ENCODE assay signal across 8 cellular contexts in genomic region chr2:23460228-23460627, GRCh38.
DNase-seq lines count a peak whose midpoint lies in the region; ATAC-seq and TF ChIP-seq lines count a peak whose summit lies in the region.

No MANE protein-coding gene starts in this region.

- H3K27ac ChIP-seq in HL-60 (replicated peaks) (no peak overlapping the region), coronary artery (no peak overlapping the region), tibial nerve (no peak overlapping the region)

- POLR2A ChIA-PET in activated CD8-positive, alpha-beta T cell treated with anti-CD3 and anti-CD28 coated beads for 36 hours (lab: Charles Lee), result no interaction called here
- POLR2A ChIA-PET in activated CD8-positive, alpha-beta T cell treated with anti-CD3 and anti-CD28 coated beads, Interleukin-2, amount 10 ng/mL, durations not matched to agents 7 days and 5 days (lab: Charles Lee), result no interaction called here

- H3K9me3 Mint-ChIP-seq in activated CD8-positive, alpha-beta T cell treated with anti-CD3 and anti-CD28 coated beads for 36 hours, result no peaks in the 10 kb centered on the region
- no peaks in the 10 kb centered on the region for H3K9me3 Mint-ChIP-seq in activated CD8-positive, alpha-beta T cell treated with anti-CD3 and anti-CD28 coated beads, Interleukin-2, amount 10 ng/mL, durations not matched to agents 7 days and 5 days (ENCODE audit: insufficient read depth)

- CTCF ChIA-PET in activated CD8-positive, alpha-beta T cell treated with anti-CD3 and anti-CD28 coated beads for 36 hours (lab: Charles Lee), result interaction anchor here (0.7 to 1.7 kb wide), 5 partner anchors 9 to 129 kb away, joined by 3 to 4 read pairs (median 4); no protein-coding TSS in a partner anchor
- CTCF ChIA-PET in activated CD8-positive, alpha-beta T cell treated with anti-CD3 and anti-CD28 coated beads, Interleukin-2, amount 10 ng/mL, durations not matched to agents 7 days and 5 days (lab: Charles Lee), result no interaction called here

- TF ChIP-seq CTCF in activated CD8-positive, alpha-beta T cell treated with anti-CD3 and anti-CD28 coated beads for 36 hours (IDR thresholded peaks at IDR 0.05), result peak; percentile 58
- TF ChIP-seq CTCF in HL-60 (IDR thresholded peaks at IDR 0.05; ENCODE audit: insufficient read depth, low read length), result peak; percentile 58
- no peak for TF ChIP-seq CTCF in coronary artery (IDR thresholded peaks at IDR 0.05)
- TF ChIP-seq CTCF in tibial nerve (IDR thresholded peaks at IDR 0.05), result peak in 3 of 5 experiments; percentile 23 to 32 (median 25)

- no peaks in the 10 kb centered on the region for H3K36me3 ChIP-seq in tibial nerve

- TF ChIP-seq EP300 in tibial nerve (IDR thresholded peaks at IDR 0.05), result no peak

- H3K27me3 ChIP-seq in HL-60 (ENCODE audit: insufficient read depth, poor library complexity, severe bottlenecking) (peaks cover 4% of the 10 kb centered on the region), tibial nerve (no peaks in the 10 kb centered on the region)

- H3K4me1 Mint-ChIP-seq in activated CD8-positive, alpha-beta T cell treated with anti-CD3 and anti-CD28 coated beads for 36 hours (ENCODE audit: low read depth), result peaks cover under 1% of the 10 kb centered on the region
- peaks cover 10% of the 10 kb centered on the region for H3K4me1 Mint-ChIP-seq in activated CD8-positive, alpha-beta T cell treated with anti-CD3 and anti-CD28 coated beads, Interleukin-2, amount 10 ng/mL, durations not matched to agents 7 days and 5 days (ENCODE audit: low read depth)

- no peak overlapping the region for H3K27ac Mint-ChIP-seq in activated CD8-positive, alpha-beta T cell treated with anti-CD3 and anti-CD28 coated beads for 36 hours
- H3K27ac Mint-ChIP-seq in activated CD8-positive, alpha-beta T cell treated with anti-CD3 and anti-CD28 coated beads, Interleukin-2, amount 10 ng/mL, durations not matched to agents 7 days and 5 days, result no peak overlapping the region

- TF ChIP-seq POLR2A in tibial nerve (IDR thresholded peaks at IDR 0.05), result no peak

- 88 to 97% methylated on average over 1 of the region's 1 CpG for WGBS in tibial nerve, 2 donors

- H3K4me3 Mint-ChIP-seq in activated CD8-positive, alpha-beta T cell treated with anti-CD3 and anti-CD28 coated beads for 36 hours, result no peak overlapping the region
- H3K4me3 Mint-ChIP-seq in activated CD8-positive, alpha-beta T cell treated with anti-CD3 and anti-CD28 coated beads, Interleukin-2, amount 10 ng/mL, durations not matched to agents 7 days and 5 days, result no peak overlapping the region

- peaks cover 0 to 55% (median 2%) of the 10 kb centered on the region in 4 donors for H3K4me1 ChIP-seq in tibial nerve

- H3K4me3 ChIP-seq in HL-60 (replicated peaks; ENCODE audit: insufficient read depth, low read length) (no peak overlapping the region), coronary artery (no peak overlapping the region), tibial nerve (no peak overlapping the region)

- no peak for DNase-seq in activated CD8-positive, alpha-beta T cell treated with anti-CD3 and anti-CD28 coated beads for 36 hours
- no peak for DNase-seq in activated CD8-positive, alpha-beta T cell treated with anti-CD3 and anti-CD28 coated beads, Interleukin-2, amount 10 ng/mL, durations not matched to agents 7 days and 5 days
- DNase-seq in HL-60 (ENCODE audit: low read depth in 1 of 2, low spot score in 1 of 2) (no peak), coronary artery (ENCODE audit: low spot score) (peak; percentile 28), tibial nerve (ENCODE audit: low spot score in 2 of 2) (no peak), Ammon's horn (ENCODE audit: low spot score) (no peak), mesenteric fat pad (ENCODE audit: low spot score) (no peak), left colon (no peak)

- ATAC-seq in activated CD8-positive, alpha-beta T cell treated with anti-CD3 and anti-CD28 coated beads for 36 hours, result peak; percentile 45
- ATAC-seq in activated CD8-positive, alpha-beta T cell treated with anti-CD3 and anti-CD28 coated beads, Interleukin-2, amount 10 ng/mL, durations not matched to agents 7 days and 5 days, result no peak
- ATAC-seq in left colon, result no peak

- no peaks in the 10 kb centered on the region for H3K9me3 ChIP-seq in tibial nerve

- intact Hi-C loops in activated CD8-positive, alpha-beta T cell treated with anti-CD3 and anti-CD28 coated beads for 36 hours (cut with micrococcal nuclease), result no loop called here
- intact Hi-C loops in left colon (cut with DNase I, micrococcal nuclease), result no loop called here

- no peaks in the 10 kb centered on the region for H3K36me3 Mint-ChIP-seq in activated CD8-positive, alpha-beta T cell treated with anti-CD3 and anti-CD28 coated beads for 36 hours (ENCODE audit: low read depth)
- no peaks in the 10 kb centered on the region for H3K36me3 Mint-ChIP-seq in activated CD8-positive, alpha-beta T cell treated with anti-CD3 and anti-CD28 coated beads, Interleukin-2, amount 10 ng/mL, durations not matched to agents 7 days and 5 days (ENCODE audit: low read depth)

- H3K27me3 Mint-ChIP-seq in activated CD8-positive, alpha-beta T cell treated with anti-CD3 and anti-CD28 coated beads for 36 hours, result peaks cover 23% of the 10 kb centered on the region
- peaks cover 30% of the 10 kb centered on the region for H3K27me3 Mint-ChIP-seq in activated CD8-positive, alpha-beta T cell treated with anti-CD3 and anti-CD28 coated beads, Interleukin-2, amount 10 ng/mL, durations not matched to agents 7 days and 5 days (ENCODE audit: low read depth)
